Comparison of ENCODE assay signal across 12 cellular contexts in the genomic region with DNA sequence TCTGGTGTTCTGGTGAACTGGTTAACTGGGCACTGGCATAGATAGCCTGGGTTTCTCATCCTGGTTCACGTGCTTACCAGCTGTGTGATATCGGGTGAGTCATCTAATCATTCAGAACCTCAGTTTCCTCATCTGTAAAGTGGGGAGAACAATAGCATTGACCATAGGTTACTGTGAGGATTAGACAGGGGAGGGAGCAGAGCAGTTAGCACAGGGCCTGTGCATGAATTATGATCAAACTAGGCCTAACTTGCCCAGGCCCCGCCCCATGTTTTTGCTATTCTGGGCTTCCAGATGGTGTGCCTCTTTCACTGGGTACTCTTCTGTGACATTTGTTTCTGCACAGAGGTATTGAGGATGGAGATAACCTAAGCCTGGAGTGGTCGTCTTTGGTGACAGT. TPM values are rescaled to one million over a fixed set of nuclear protein-coding genes. Genes with fewer than 3 reads are reported as not detected.
A peak's percentile ranks its signal among the peaks of the same experiment; 100 is the strongest.
DNase-seq lines count a peak whose midpoint lies in the region; ATAC-seq and TF ChIP-seq lines count a peak whose summit lies in the region.
"Had no signal": no experiment of that assay in that cellular context is flagged by ENCODE, and none has a peak within 500 bp of the region (broad histone marks: within the 10 kb centered on the region; RNA-seq: fewer than 3 reads in every experiment).

No MANE protein-coding gene starts in this region.

- no peaks in the 10 kb centered on the region for H3K27me3 ChIP-seq in CD4-positive, alpha-beta T cell (ENCODE audit: control insufficient read depth, insufficient read depth, low read length)
- H3K27me3 ChIP-seq in mammary epithelial cell (ENCODE audit: insufficient read depth, low read length), result no peaks in the 10 kb centered on the region

- no TSS peak for BruUV-seq in mammary epithelial cell (replicated peaks; lab: Mats Ljungman, UMichigan)

- no peak for ATAC-seq in CD4-positive, alpha-beta T cell (ENCODE audit: poor library complexity)
- peak; percentile 24 to 43 for ATAC-seq in naive B cell (ENCODE audit: low read depth in 2 of 2)
- ATAC-seq in HG03342 (IDR thresholded peaks at IDR 0.05; ENCODE audit: unreplicated experiment), result no peak
- ATAC-seq: naive thymus-derived CD8-positive, alpha-beta T cell had no signal

- H3K4me1 ChIP-seq in mammary epithelial cell (ENCODE audit: insufficient read depth, low read length), result peaks cover 44% of the 10 kb centered on the region

- no peaks in the 10 kb centered on the region for H3K36me3 ChIP-seq in mammary epithelial cell (ENCODE audit: insufficient read depth, low read length)

- peaks cover 13% of the 10 kb centered on the region for H3K79me2 ChIP-seq in mammary epithelial cell (ENCODE audit: insufficient read depth, low read length)

- H3K9ac ChIP-seq in mammary epithelial cell (ENCODE audit: insufficient read depth, low read length), result no peak overlapping the region

- intact Hi-C loops in CD4-positive, alpha-beta T cell (cut with DNase I, micrococcal nuclease), result no loop called here
- intact Hi-C loops in mammary epithelial cell (cut with micrococcal nuclease), result loop anchor here (1.0 kb wide), 1 partner anchor 21 kb away; no protein-coding TSS in a partner anchor

- no peak overlapping the region for H3K27ac ChIP-seq in CD4-positive, alpha-beta T cell (ENCODE audit: low read depth, low read length)
- H3K27ac ChIP-seq in mammary epithelial cell (ENCODE audit: insufficient read depth, low read depth, low read length), result no peak overlapping the region

- TF ChIP-seq CTCF in CD4-positive, alpha-beta T cell (IDR thresholded peaks at IDR 0.05), result no peak
- no peak for TF ChIP-seq CTCF in mammary epithelial cell (conservative IDR thresholded peaks at IDR 0.05 in 1 of 2, IDR thresholded peaks at IDR 0.05 in 1 of 2; ENCODE audit: extremely low read depth in 1 of 2, insufficient read depth in 1 of 2, low read depth in 1 of 2, low read length in 2 of 2)

- peak overlapping the region; percentile 21 for H3K4me2 ChIP-seq in mammary epithelial cell (ENCODE audit: insufficient read depth, low read depth, low read length)

- H3K4me3 ChIP-seq in mammary epithelial cell (replicated peaks in 1 of 3; ENCODE audit: insufficient read depth in 1 of 3, low read depth in 2 of 3, low read length in 3 of 3), result no peak overlapping the region

- H3K4me3 Mint-ChIP-seq in CD4-positive, alpha-beta T cell, result peak overlapping the region; percentile 64
- H3K4me3 Mint-ChIP-seq in naive B cell, result peak overlapping the region; percentile 70 to 92 (median 84)
- H3K4me3 Mint-ChIP-seq in activated naive CD4-positive, alpha-beta T cell treated with anti-CD3 and anti-CD28 coated beads, Interleukin-2, amount 10 ng/mL, durations not matched to agents 7 days and 5 days, result no peak overlapping the region
- H3K4me3 Mint-ChIP-seq: activated T-cell treated with anti-CD3 and anti-CD28 coated beads, Interleukin-2, amount 50 U/mL, for 24 hours had no signal

- CTCF ChIA-PET in CD4-positive, alpha-beta T cell (lab: Charles Lee), result interaction anchor here (1.8 kb wide), 1 partner anchor 29 kb away, joined by 8 read pairs; no protein-coding TSS in a partner anchor
- CTCF ChIA-PET in mammary epithelial cell (lab: Charles Lee; ENCODE audit: low non-redundant PET), result no interaction called here
- CTCF ChIA-PET in activated naive CD4-positive, alpha-beta T cell treated with anti-CD3 and anti-CD28 coated beads, Interleukin-2, amount 10 ng/mL, durations not matched to agents 7 days and 5 days (lab: Charles Lee), result interaction anchor here (0.9 kb wide), 1 partner anchor 138 kb away, joined by 3 read pairs; no protein-coding TSS in a partner anchor

- dilution Hi-C loops in mammary epithelial cell (cut with HindIII; ENCODE audit: low sequenced_read_pairs), result loop anchor here (5.0 kb wide), 1 partner anchor 94 kb away; no protein-coding TSS in a partner anchor

- POLR2A ChIA-PET in CD4-positive, alpha-beta T cell (lab: Charles Lee), result no interaction called here

- no peak for DNase-seq in CD4-positive, alpha-beta T cell
- DNase-seq in NCI-H1694 (lab: John Stamatoyannopoulos, UW) (peak; percentile 96), mammary epithelial cell (peak; percentile 45), naive B cell (peak; percentile 58), A172 (ENCODE audit: low spot score) (no peak), NCI-H1092 treated with DMSO at 0.1 percent for 48 hours (lab: John Stamatoyannopoulos, UW) (no peak)
- DNase-seq in activated naive CD4-positive, alpha-beta T cell treated with anti-CD3 and anti-CD28 coated beads, Interleukin-2, amount 10 ng/mL, durations not matched to agents 7 days and 5 days, result no peak
- DNase-seq: activated T-cell treated with anti-CD3 and anti-CD28 coated beads, Interleukin-2, amount 50 U/mL, for 24 hours; cortex of kidney; naive thymus-derived CD8-positive, alpha-beta T cell; NK-92 treated with Interleukin-12 subunit alpha and Interleukin-12 subunit beta, amount 100 ng/mL, for 24 hours had no signal

- H3K27me3 Mint-ChIP-seq in CD4-positive, alpha-beta T cell, result no peaks in the 10 kb centered on the region
- H3K27me3 Mint-ChIP-seq in naive B cell, result no peaks in the 10 kb centered on the region
- peaks cover 59% of the 10 kb centered on the region for H3K27me3 Mint-ChIP-seq in activated naive CD4-positive, alpha-beta T cell treated with anti-CD3 and anti-CD28 coated beads, Interleukin-2, amount 10 ng/mL, durations not matched to agents 7 days and 5 days
- H3K27me3 Mint-ChIP-seq: naive thymus-derived CD8-positive, alpha-beta T cell had no signal

- no peaks in the 10 kb centered on the region for H3K9me3 ChIP-seq in CD4-positive, alpha-beta T cell (ENCODE audit: control insufficient read depth, low read length)
- H3K9me3 ChIP-seq in mammary epithelial cell (replicated peaks; ENCODE audit: insufficient read depth, low read length), result no peaks in the 10 kb centered on the region

- in situ Hi-C loops in mammary epithelial cell (cut with MboI; ENCODE audit: low sequenced_read_pairs in 2 of 2), result no loop called here

- no peaks in the 10 kb centered on the region for H4K20me1 ChIP-seq in mammary epithelial cell (ENCODE audit: insufficient read depth, low read length)

- H3K27ac Mint-ChIP-seq in CD4-positive, alpha-beta T cell, result no peak overlapping the region
- peak overlapping the region; percentile 64 to 99 (median 94) for H3K27ac Mint-ChIP-seq in naive B cell
- no peak overlapping the region for H3K27ac Mint-ChIP-seq in activated naive CD4-positive, alpha-beta T cell treated with anti-CD3 and anti-CD28 coated beads, Interleukin-2, amount 10 ng/mL, durations not matched to agents 7 days and 5 days
- H3K27ac Mint-ChIP-seq: activated T-cell treated with anti-CD3 and anti-CD28 coated beads, Interleukin-2, amount 50 U/mL, for 24 hours had no signal

- peaks cover 5% of the 10 kb centered on the region for H3K36me3 Mint-ChIP-seq in CD4-positive, alpha-beta T cell (ENCODE audit: low read depth)
- H3K36me3 Mint-ChIP-seq in naive B cell, result no peaks in the 10 kb centered on the region
- no peaks in the 10 kb centered on the region for H3K36me3 Mint-ChIP-seq in activated naive CD4-positive, alpha-beta T cell treated with anti-CD3 and anti-CD28 coated beads, Interleukin-2, amount 10 ng/mL, durations not matched to agents 7 days and 5 days

- WGBS in mammary epithelial cell (ENCODE audit: low coverage, missing lambda C conversion rate), result 74% methylated on average over 3 of the region's 4 CpGs

- H3K4me1 Mint-ChIP-seq in CD4-positive, alpha-beta T cell (ENCODE audit: low read depth), result peaks cover 46% of the 10 kb centered on the region
- peaks cover 62 to 75% (median 69%) of the 10 kb centered on the region in 3 donors for H3K4me1 Mint-ChIP-seq in naive B cell
- H3K4me1 Mint-ChIP-seq in activated naive CD4-positive, alpha-beta T cell treated with anti-CD3 and anti-CD28 coated beads, Interleukin-2, amount 10 ng/mL, durations not matched to agents 7 days and 5 days, result peaks cover 44% of the 10 kb centered on the region

- peak overlapping the region; percentile 83 for H2AFZ ChIP-seq in mammary epithelial cell (ENCODE audit: low read depth, low read length)

- no peaks in the 10 kb centered on the region for H3K9me3 Mint-ChIP-seq in CD4-positive, alpha-beta T cell
- peaks cover 0 to 2% (median 0%) of the 10 kb centered on the region in 7 donors for H3K9me3 Mint-ChIP-seq in naive B cell
- no peaks in the 10 kb centered on the region for H3K9me3 Mint-ChIP-seq in activated naive CD4-positive, alpha-beta T cell treated with anti-CD3 and anti-CD28 coated beads, Interleukin-2, amount 10 ng/mL, durations not matched to agents 7 days and 5 days
- H3K9me3 Mint-ChIP-seq: naive thymus-derived CD8-positive, alpha-beta T cell had no signal

RNA-seq across cellular contexts. Expression of a gene that starts 4.6 kb away (rescaled TPM):
- total RNA-seq in CD4-positive, alpha-beta T cell, result 10 to 100 TPM; 76.6 to 78.6 TPM
- 100 to 1,000 TPM in 1 of 2 donors, 10 to 100 TPM in 1; 52.9 to 103 TPM for total RNA-seq in mammary epithelial cell
- polyA plus RNA-seq in mammary epithelial cell (38.8 TPM), naive B cell (ENCODE audit: low read depth in 6 of 6) (10 to 100 TPM; 29.7 to 40.3 (median 37.5) TPM)
- 35.9 TPM for polyA minus RNA-seq in mammary epithelial cell
- total RNA-seq in A172 (2014; rRNA removed; shearing (Covaris generic)), result 38.0 and 46.3 TPM in 2 replicates

RNA-seq across cellular contexts. Expression of a gene that starts 25.8 kb away (rescaled TPM):
- 100 to 1,000 TPM; 179 to 181 TPM for total RNA-seq in CD4-positive, alpha-beta T cell
- 100 to 1,000 TPM in 1 of 2 donors, 10 to 100 TPM in 1; 79.2 to 202 TPM for total RNA-seq in mammary epithelial cell
- polyA plus RNA-seq in mammary epithelial cell (190 TPM), naive B cell (ENCODE audit: low read depth in 6 of 6) (100 to 1,000 TPM; 167 to 439 (median 373) TPM)
- 217 TPM for polyA minus RNA-seq in mammary epithelial cell
- total RNA-seq in A172 (2014; rRNA removed; shearing (Covaris generic)), result 275 and 295 TPM in 2 replicates

RNA-seq across cellular contexts. Expression of a gene that starts 56.1 kb away (rescaled TPM):
- 100 to 1,000 TPM in 1 of 2 experiments, 10 to 100 TPM in 1; 99.3 to 106 TPM for total RNA-seq in CD4-positive, alpha-beta T cell
- 100 to 1,000 TPM in 1 of 2 donors, 10 to 100 TPM in 1; 60.5 to 111 TPM for total RNA-seq in mammary epithelial cell
- 82.9 TPM for polyA plus RNA-seq in mammary epithelial cell
- polyA minus RNA-seq in mammary epithelial cell, result 390 TPM
- polyA plus RNA-seq in naive B cell (ENCODE audit: low read depth in 6 of 6), result 100 to 1,000 TPM in 1 of 6 donors, 10 to 100 TPM in 5; 69.4 to 103 (median 96.4) TPM
- total RNA-seq in A172 (2014; rRNA removed; shearing (Covaris generic)), result 76.5 and 106 TPM in 2 replicates

Comparison
In these comparisons a context has a peak if more than half of its experiments do, and no peak if none do; other contexts are left out.
1. ATAC-seq: peak in naive B cell (2 of 2); none in CD4-positive, alpha-beta T cell (single experiment) and HG03342 (single experiment).
2. DNase-seq: peak in NCI-H1694 (single experiment), mammary epithelial cell (single experiment) and naive B cell (single experiment); none in CD4-positive, alpha-beta T cell (0 of 10), A172 (single experiment), NCI-H1092 treated with DMSO at 0.1 percent for 48 hours (single experiment) and activated naive CD4-positive, alpha-beta T cell treated with anti-CD3 and anti-CD28 coated beads, Interleukin-2, amount 10 ng/mL, durations not matched to agents 7 days and 5 days (single experiment).
3. H3K27ac Mint-ChIP-seq: peak in naive B cell (6 of 6); none in CD4-positive, alpha-beta T cell (single experiment) and activated naive CD4-positive, alpha-beta T cell treated with anti-CD3 and anti-CD28 coated beads, Interleukin-2, amount 10 ng/mL, durations not matched to agents 7 days and 5 days (single experiment).